14 cellular contexts compared by ENCODE assay signal in the genomic region with DNA sequence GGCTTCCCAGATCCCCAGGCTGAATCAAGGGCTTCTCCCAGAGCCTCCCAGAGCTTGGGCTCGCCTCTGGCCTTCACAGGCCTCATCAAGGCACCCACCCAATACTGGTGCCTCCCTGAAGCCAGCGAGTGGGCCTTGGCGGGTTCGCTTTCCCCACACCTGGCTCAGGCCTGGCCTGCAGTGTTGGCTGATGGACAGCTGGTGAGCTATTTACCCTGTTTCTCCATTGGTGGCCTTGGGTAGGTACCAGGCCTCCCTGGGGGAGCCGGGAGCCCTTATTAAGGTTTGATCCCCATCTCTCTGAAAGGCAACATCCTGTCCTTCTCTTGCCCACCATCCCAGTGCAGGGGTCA. TPM values are rescaled to one million over a fixed set of nuclear protein-coding genes. Genes with fewer than 3 reads are reported as not detected.
DNase-seq lines count a peak whose midpoint lies in the region; ATAC-seq and TF ChIP-seq lines count a peak whose summit lies in the region.
"Had no signal": no experiment of that assay in that cellular context is flagged by ENCODE, and none has a peak within 500 bp of the region (broad histone marks: within the 10 kb centered on the region; RNA-seq: fewer than 3 reads in every experiment).

No MANE protein-coding gene starts in this region.

- DNase-seq in esophagus squamous epithelium (lab: John Stamatoyannopoulos, UW) (no peak), cardiac septum (ENCODE audit: low spot score) (no peak), NCI-H2227 treated with DMSO at 0.1 percent for 48 hours (lab: John Stamatoyannopoulos, UW) (no peak), AG20443 (ENCODE audit: low spot score) (no peak)
- DNase-seq: IMR-90 had no signal

- H3K36me3 ChIP-seq in BLaER1, result no peaks in the 10 kb centered on the region
- no peaks in the 10 kb centered on the region for H3K36me3 ChIP-seq in esophagus squamous epithelium

- peak overlapping the region in 2 of 3 donors; percentile 84 to 89 for H3K27ac Mint-ChIP-seq in IgD-negative memory B cell

- H4K20me1 ChIP-seq in BLaER1, result no peaks in the 10 kb centered on the region

- H3K4me3 ChIP-seq in BLaER1 (no peak overlapping the region), esophagus squamous epithelium (no peak overlapping the region)

- intact Hi-C loops in esophagus squamous epithelium (cut with DNase I), result no loop called here
- intact Hi-C loops in cardiac septum (cut with DNase I), result no loop called here

- H3K27ac ChIP-seq in BLaER1 (peak overlapping the region; percentile 83), esophagus squamous epithelium (peak overlapping the region in 3 of 4 donors; percentile 22 to 34 (median 25))

- no peaks in the 10 kb centered on the region for H3K9me3 Mint-ChIP-seq in IgD-negative memory B cell

- peaks cover 11% of the 10 kb centered on the region for H3K9me3 ChIP-seq in BLaER1
- H3K9me3 ChIP-seq in esophagus squamous epithelium, result no peaks in the 10 kb centered on the region

- H3K4me2 ChIP-seq in BLaER1, result peak overlapping the region; percentile 76

- H3K27me3 Mint-ChIP-seq in IgD-negative memory B cell, result no peaks in the 10 kb centered on the region

- ATAC-seq in GM19025 (IDR thresholded peaks at IDR 0.05; ENCODE audit: low read depth, unreplicated experiment) (peak; percentile 6), HG03196 (IDR thresholded peaks at IDR 0.05; ENCODE audit: unreplicated experiment) (no peak)
- ATAC-seq: HCT116 had no signal

- peak overlapping the region in 2 of 4 donors; percentile 21 to 92 for H3K4me3 Mint-ChIP-seq in IgD-negative memory B cell

- no peak for TF ChIP-seq CTCF in esophagus squamous epithelium (IDR thresholded peaks at IDR 0.05)

- 57% methylated on average over 1 of the region's 5 CpGs; no CpG with 5 or more reads in 1 of the 2 donors for WGBS in esophagus squamous epithelium, 2 donors

- H3K4me1 Mint-ChIP-seq in IgD-negative memory B cell, result peaks cover 43 to 52% (median 46%) of the 10 kb centered on the region in 3 donors

- peak overlapping the region; percentile 70; the same call in 1 of the 2 replicates for H3K9ac ChIP-seq in BLaER1

- TF ChIP-seq POLR2A in esophagus squamous epithelium (IDR thresholded peaks at IDR 0.05), result no peak

- no peaks in the 10 kb centered on the region for H3K27me3 ChIP-seq in BLaER1
- peaks cover 0 to 7% (median 0%) of the 10 kb centered on the region in 4 donors for H3K27me3 ChIP-seq in esophagus squamous epithelium

- H3K4me1 ChIP-seq in BLaER1 (peaks cover 37% of the 10 kb centered on the region), esophagus squamous epithelium (peaks cover 0 to 6% (median 0%) of the 10 kb centered on the region in 3 donors)

- H3K36me3 Mint-ChIP-seq in IgD-negative memory B cell, result no peaks in the 10 kb centered on the region

RNA-seq across cellular contexts. Expression of a gene that starts 18.2 kb away (rescaled TPM):
- 55.6 TPM for polyA plus RNA-seq in IgD-negative memory B cell
- total RNA-seq in esophagus squamous epithelium, result 10 to 100 TPM in 1 of 4 donors, 1 to 10 TPM in 3; 1.5 to 10.3 (median 5.6) TPM
- total RNA-seq in cardiac septum, result 1.3 TPM

RNA-seq across cellular contexts. Expression of a gene that starts 25.1 kb away (rescaled TPM):
- not detected for polyA plus RNA-seq in IgD-negative memory B cell
- total RNA-seq in esophagus squamous epithelium (under 1 TPM in 2 of 4 donors, not detected in 2; 0.30 to 0.53 TPM), cardiac septum (not detected)
- total RNA-seq: epithelial cell of proximal tubule; IMR-90; NCI-H460; T-helper 2 cell treated with Interferon-gamma antibody and Interleukin-4, amounts not matched to agents 100 ng/mL and 5 ng/mL, for 36 hours had no signal
- polyA plus RNA-seq: BJ, IMR-90 had no signal

RNA-seq across cellular contexts. Expression of a gene that starts 45.2 kb away (rescaled TPM):
- polyA plus RNA-seq in IgD-negative memory B cell, result 193 TPM
- total RNA-seq in esophagus squamous epithelium, result 100 to 1,000 TPM in 3 of 4 donors, 10 to 100 TPM in 1; 84.2 to 137 (median 111) TPM
- total RNA-seq in cardiac septum, result 142 TPM

RNA-seq across cellular contexts. Expression of a gene that starts 47.0 kb away (rescaled TPM):
- polyA plus RNA-seq in IgD-negative memory B cell, result not detected
- 1 to 10 TPM in 1 of 4 donors, under 1 TPM in 2, not detected in 1; 0.04 to 1.2 (median 0.38) TPM for total RNA-seq in esophagus squamous epithelium
- 5.5 TPM for total RNA-seq in cardiac septum
- total RNA-seq: IMR-90, NCI-H460 had no signal
- polyA plus RNA-seq: BJ, IMR-90 had no signal
